8 cellular contexts compared by ENCODE assay signal in the genomic region with DNA sequence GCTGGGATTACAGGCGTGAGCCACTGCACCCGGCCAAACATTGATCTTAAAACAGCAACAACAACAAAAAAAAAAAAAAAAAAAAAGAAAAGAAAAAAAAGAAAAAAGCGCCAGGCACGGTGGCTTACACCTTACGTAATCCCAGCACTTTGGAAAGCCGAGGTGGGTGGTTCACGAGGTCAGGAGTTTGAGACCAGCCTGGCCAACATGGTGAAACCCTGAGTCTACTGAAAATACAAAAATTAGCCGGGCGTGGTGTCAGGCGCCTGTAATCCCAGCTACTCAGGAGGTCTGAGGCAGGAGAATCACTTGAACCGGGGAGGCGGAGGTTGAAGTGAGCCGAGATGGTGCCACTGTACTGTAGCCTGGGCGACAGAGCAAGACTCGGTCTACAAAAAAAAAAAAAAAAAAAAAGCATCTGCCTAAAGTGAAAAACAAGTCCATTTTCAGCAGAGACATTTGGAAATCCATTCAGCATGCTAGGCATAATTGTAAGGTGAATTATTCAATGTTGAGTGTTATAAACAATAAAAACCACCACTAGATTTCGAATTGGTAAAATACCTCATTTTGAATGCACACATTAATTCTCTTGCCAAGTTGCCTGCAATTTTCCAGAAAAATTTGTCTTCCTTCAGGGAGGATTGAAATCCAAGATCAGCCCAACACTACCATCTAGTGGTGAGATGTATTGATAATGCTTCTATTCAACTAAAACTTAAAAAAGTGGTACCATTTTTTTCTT. TPM values are rescaled to one million over a fixed set of nuclear protein-coding genes. Genes with fewer than 3 reads are reported as not detected.
DNase-seq lines count a peak whose midpoint lies in the region; ATAC-seq and TF ChIP-seq lines count a peak whose summit lies in the region.

No MANE protein-coding gene starts in this region.

- TF ChIP-seq CTCF in VCaP (conservative IDR thresholded peaks at IDR 0.05): peak; percentile 81

- intact Hi-C loops in Right ventricle myocardium superior (cut with DNase I) (loop anchor here (5.0 kb wide), 1 partner anchor 103 kb away; no protein-coding TSS in a partner anchor), left cardiac atrium (cut with DNase I) (loop anchor here (1.0 to 5.0 kb wide), 2 partner anchors 98 to 100 kb away; no protein-coding TSS in a partner anchor), sciatic nerve (cut with DNase I) (loop anchor here (10.0 kb wide), 1 partner anchor 100 kb away; no protein-coding TSS in a partner anchor)

- DNase-seq in Right ventricle myocardium superior: no peak
- no peak for DNase-seq in left cardiac atrium
- peak; percentile 52 to 88 (median 81) for DNase-seq in NCI-H1417 (lab: John Stamatoyannopoulos, UW)
- DNase-seq in germinal center (ENCODE audit: low spot score): peak; percentile 21
- DNase-seq in sciatic nerve (ENCODE audit: low spot score): no peak

- no peak overlapping the region for H3K27ac ChIP-seq in VCaP

- ATAC-seq in Right ventricle myocardium superior (ENCODE audit: poor library complexity): peak; percentile 61
- ATAC-seq in left cardiac atrium: no peak
- ATAC-seq in sciatic nerve: peak; percentile 62
- no peak for ATAC-seq in HG02840 (IDR thresholded peaks at IDR 0.05; ENCODE audit: low FRiP score, unreplicated experiment)
- no peak for ATAC-seq in GM21390 (IDR thresholded peaks at IDR 0.05; ENCODE audit: unreplicated experiment)

RNA-seq across cellular contexts. Expression of a gene that starts 8.0 kb away (rescaled TPM):
- total RNA-seq in Right ventricle myocardium superior (7.3 TPM), left cardiac atrium (10 to 100 TPM; 15.6 to 22.8 TPM), sciatic nerve (51.9 TPM)

Comparison
In these comparisons a context has a peak if more than half of its experiments do, and no peak if none do; other contexts are left out.
1. ATAC-seq: peak in Right ventricle myocardium superior (single experiment) and sciatic nerve (single experiment); none in left cardiac atrium (0 of 2), HG02840 (single experiment) and GM21390 (single experiment).
2. DNase-seq: peak in NCI-H1417 (3 of 3) and germinal center (single experiment); none in Right ventricle myocardium superior (single experiment), left cardiac atrium (single experiment) and sciatic nerve (single experiment).